8 cellular contexts compared by ENCODE assay signal in the genomic region with DNA sequence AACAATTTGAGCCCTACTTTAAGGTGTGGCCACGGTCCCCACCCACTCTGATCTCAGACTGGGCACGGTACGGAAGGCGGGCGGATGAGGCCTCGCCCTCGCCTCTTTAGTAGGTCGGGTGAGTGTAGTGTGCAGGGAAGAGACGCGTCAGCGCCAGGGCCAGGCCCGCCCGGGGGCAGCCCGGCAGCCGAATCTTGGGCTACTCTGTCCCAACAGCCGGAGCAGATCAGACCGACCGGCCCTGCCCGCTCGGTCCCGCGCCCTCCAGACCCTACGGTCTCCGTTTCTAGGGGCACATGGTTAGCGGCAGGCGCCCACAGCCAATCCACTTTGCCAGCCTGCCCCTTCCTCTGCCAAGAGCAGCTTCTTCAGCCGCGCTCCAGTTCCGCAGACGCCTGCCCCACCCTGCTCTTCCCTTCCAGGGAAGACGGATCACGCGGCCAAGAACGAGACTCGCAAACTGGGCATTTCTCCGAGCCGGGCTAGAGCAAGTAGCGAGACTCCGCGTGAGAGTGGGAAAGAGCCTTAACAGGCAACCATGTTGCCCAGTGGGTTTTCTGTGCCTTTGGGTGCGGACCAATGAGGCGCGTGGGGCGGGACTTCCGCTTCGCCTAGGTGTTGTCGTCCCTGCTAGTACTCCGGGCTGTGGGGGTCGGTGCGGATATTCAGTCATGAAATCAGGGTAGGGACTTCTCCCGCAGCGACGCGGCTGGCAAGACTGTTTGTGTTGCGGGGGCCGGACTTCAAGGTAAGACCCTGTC. TPM values are rescaled to one million over a fixed set of nuclear protein-coding genes. Genes with fewer than 3 reads are reported as not detected.
DNase-seq lines count a peak whose midpoint lies in the region; ATAC-seq, FAIRE-seq and TF ChIP-seq lines count a peak whose summit lies in the region.

RNF13 (plus strand) TSS at position 610 of the 761 bp plus-strand sequence. CDS start 32,812 bp downstream, outside the sequence.

- peak within 1 kb of the TSS; percentile 94 for H3K4me3 Mint-ChIP-seq in astrocyte (ENCODE audit: unreplicated experiment)

- H3K4me3 ChIP-seq in astrocyte (ENCODE audit: insufficient read depth, low read depth, low read length) (peak within 1 kb of the TSS; percentile 89), right cardiac atrium (ENCODE audit: low read length) (peak within 1 kb of the TSS; percentile 84), uterus (peak within 1 kb of the TSS; percentile 72 to 74)

- peak within 1 kb of the TSS; percentile 93 for H3K4me2 ChIP-seq in astrocyte (ENCODE audit: low read length)

- TF ChIP-seq CTCF in astrocyte (IDR thresholded peaks at IDR 0.05; ENCODE audit: insufficient read depth, low read depth, low read length) (no peak), uterus (IDR thresholded peaks at IDR 0.05) (peak in 1 of 4 experiments; percentile 5)

- peaks cover 18% of the 10 kb centered on the region for H3K4me1 ChIP-seq in astrocyte (ENCODE audit: insufficient read depth, low read length)
- peaks cover 2% of the 10 kb centered on the region for H3K4me1 ChIP-seq in right cardiac atrium (ENCODE audit: control insufficient read depth, insufficient read depth, low read length)
- no peaks in the 10 kb centered on the region for H3K4me1 ChIP-seq in uterus

- no peaks in the 10 kb centered on the region for H3K9me3 Mint-ChIP-seq in astrocyte (ENCODE audit: unreplicated experiment)

- H3K9me3 ChIP-seq in astrocyte (ENCODE audit: insufficient read depth, low read depth, low read length), result no peaks in the 10 kb centered on the region
- H3K9me3 ChIP-seq in right cardiac atrium (ENCODE audit: control insufficient read depth, low read length), result no peaks in the 10 kb centered on the region
- no peaks in the 10 kb centered on the region for H3K9me3 ChIP-seq in uterus

- peak within 1 kb of the TSS; percentile 94 for H3K27ac ChIP-seq in astrocyte (ENCODE audit: low read depth, low read length)
- peak within 1 kb of the TSS; percentile 96 for H3K27ac ChIP-seq in right cardiac atrium (ENCODE audit: low read length)
- peak within 1 kb of the TSS; percentile 93 to 95 for H3K27ac ChIP-seq in uterus

- peaks cover 40% of the 10 kb centered on the region for H4K20me1 ChIP-seq in astrocyte (ENCODE audit: insufficient read depth, low read length)

- H3K27me3 ChIP-seq in astrocyte (ENCODE audit: insufficient read depth, low read length) (no peaks in the 10 kb centered on the region), right cardiac atrium (ENCODE audit: control insufficient read depth, insufficient read depth) (no peaks in the 10 kb centered on the region), uterus (no peaks in the 10 kb centered on the region)

- H3K9ac ChIP-seq in astrocyte (ENCODE audit: low read length), result peak within 1 kb of the TSS; percentile 89

- intact Hi-C loops in right cardiac atrium (cut with DNase I) (no loop called here), uterus (cut with DNase I; ENCODE audit: low total_unique reads) (no loop called here)

- H3K79me2 ChIP-seq in astrocyte (ENCODE audit: insufficient read depth, low read length), result peaks cover 45% of the 10 kb centered on the region

- H3K36me3 ChIP-seq in astrocyte (ENCODE audit: insufficient read depth, low read length) (no peaks in the 10 kb centered on the region), uterus (no peaks in the 10 kb centered on the region)

- peak; percentile 60 to 73 for TF ChIP-seq POLR2A in uterus (IDR thresholded peaks at IDR 0.05)

- H2AFZ ChIP-seq in astrocyte (ENCODE audit: low read depth, low read length), result peak within 1 kb of the TSS; percentile 98

- peaks cover 33% of the 10 kb centered on the region for H3K4me1 Mint-ChIP-seq in astrocyte (ENCODE audit: low read depth, unreplicated experiment)

- peak within 1 kb of the TSS; percentile 98 for H3K27ac Mint-ChIP-seq in astrocyte (ENCODE audit: unreplicated experiment)

- H3K36me3 Mint-ChIP-seq in astrocyte (ENCODE audit: low read depth, unreplicated experiment), result no peaks in the 10 kb centered on the region

- peak; percentile 32 for DNase-seq in NCI-H2029 treated with DMSO at 0.1 percent for 48 hours (lab: John Stamatoyannopoulos, UW)
- DNase-seq in T-helper 22 cell (ENCODE audit: low read depth), result peak; percentile 87
- DNase-seq in astrocyte (ENCODE audit: low read depth), result peak; percentile 88
- peak; percentile 97 to 99 (median 98) for DNase-seq in right cardiac atrium
- peak; percentile 99 for DNase-seq in putamen (ENCODE audit: low spot score)
- DNase-seq in uterus, result peak; percentile 97 to 98

- WGBS in right cardiac atrium, result under 1% methylated on average over 56 of the region's 56 CpGs

- FAIRE-seq in astrocyte (lab: Jason Lieb, UNC), result no peak

- ATAC-seq in GM18511 (IDR thresholded peaks at IDR 0.05; ENCODE audit: unreplicated experiment) (peak; percentile 95), HG03025 (IDR thresholded peaks at IDR 0.05; ENCODE audit: low FRiP score, unreplicated experiment) (peak; percentile 97), right cardiac atrium (peak; percentile 98)

- no peaks in the 10 kb centered on the region for H3K27me3 Mint-ChIP-seq in astrocyte (ENCODE audit: low read depth, unreplicated experiment)

RNA-seq across cellular contexts. Expression of gene RNF13, which starts in this region (rescaled TPM):
- total RNA-seq in astrocyte (44.2 and 49.9 TPM in 2 replicates), right cardiac atrium (10 to 100 TPM; 54.8 to 65.7 (median 63.6) TPM), uterus (100 to 1,000 TPM; 108 to 131 (median 113) TPM)
- 36.6 TPM for polyA plus RNA-seq in right cardiac atrium

Comparison
In these comparisons a context has a peak if more than half of its experiments do, and no peak if none do; other contexts are left out.
1. Peak in every context shown above with its lines: DNase-seq, ATAC-seq, H3K4me3 ChIP-seq and H3K27ac ChIP-seq.
2. DNase-seq: peak in every context shown above with its lines; median percentile 99 in putamen; 98 in right cardiac atrium; 98 in uterus; 88 in astrocyte; 87 in T-helper 22 cell; 32 in NCI-H2029 treated with DMSO at 0.1 percent for 48 hours.